10 cellular contexts compared by ENCODE assay signal in the genomic region with DNA sequence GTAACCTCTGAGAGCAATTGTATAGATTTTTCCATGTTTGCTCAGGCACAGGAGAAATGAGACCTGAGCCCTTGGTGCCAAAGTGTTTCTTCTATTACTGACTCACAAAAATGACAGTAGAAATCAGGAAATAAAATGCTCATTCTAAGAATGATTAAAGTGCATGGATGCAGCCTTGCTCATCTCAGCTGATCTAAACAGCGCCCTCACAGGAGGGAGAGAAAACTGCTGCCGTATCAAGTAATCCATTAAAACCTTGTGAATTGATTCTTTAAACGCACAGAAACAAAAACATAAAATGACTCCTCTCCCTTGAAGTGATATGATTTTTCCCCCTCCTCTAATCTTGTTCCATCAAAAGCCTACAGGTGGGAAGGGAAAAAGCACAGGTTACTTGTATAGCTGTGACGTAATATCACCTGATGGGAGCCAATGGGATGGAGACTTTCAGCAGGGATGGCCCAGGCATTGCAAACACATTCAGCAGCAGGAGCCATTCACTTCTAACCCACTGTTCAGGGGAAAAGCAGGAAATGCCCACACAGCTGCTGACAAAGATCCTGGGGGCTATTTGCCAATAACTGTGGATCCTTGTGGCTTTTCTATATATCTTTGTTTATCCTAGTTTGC.
DNase-seq lines count a peak whose midpoint lies in the region; ATAC-seq and TF ChIP-seq lines count a peak whose summit lies in the region.
"Had no signal": no experiment of that assay in that cellular context is flagged by ENCODE, and none has a peak within 500 bp of the region (broad histone marks: within the 10 kb centered on the region; RNA-seq: fewer than 3 reads in every experiment).

No MANE protein-coding gene starts in this region.

- no peak for TF ChIP-seq EP300 in transverse colon (IDR thresholded peaks at IDR 0.05; ENCODE audit: low read depth)

- no peaks in the 10 kb centered on the region for H3K36me3 ChIP-seq in A673 (ENCODE audit: insufficient read depth, low read length, poor library complexity, severe bottlenecking)
- H3K36me3 ChIP-seq in transverse colon: no peaks in the 10 kb centered on the region

- POLR2A ChIA-PET in A673 (lab: Charles Lee; ENCODE audit: low non-redundant PET): no interaction called here

- H3K9me3 ChIP-seq in A673 (ENCODE audit: low read depth, low read length, poor library complexity, severe bottlenecking): no peaks in the 10 kb centered on the region
- no peaks in the 10 kb centered on the region for H3K9me3 ChIP-seq in transverse colon

- TF ChIP-seq CTCF in A673 (conservative IDR thresholded peaks at IDR 0.05; ENCODE audit: low read depth, low read length): peak; percentile 77
- peak; percentile 58 for TF ChIP-seq CTCF in GM12872 (IDR thresholded peaks at IDR 0.05; ENCODE audit: insufficient read depth, low read depth, low read length)
- peak; percentile 53 for TF ChIP-seq CTCF in fibroblast of pulmonary artery (IDR thresholded peaks at IDR 0.05; ENCODE audit: low read length, missing control alignments)
- TF ChIP-seq CTCF in transverse colon (IDR thresholded peaks at IDR 0.05): no peak

- DNase-seq in A673 (ENCODE audit: low spot score) (peak; percentile 35), OCI-M1 (lab: John Stamatoyannopoulos, UW) (peak; percentile 14), fibroblast of pulmonary artery (ENCODE audit: low read depth) (no peak), globus pallidus (ENCODE audit: low spot score) (no peak), activated T-cell treated with anti-CD3 and anti-CD28 coated beads for 4 hours (no peak), transverse colon (no peak)
- DNase-seq: NCI-H2107 had no signal

- H3K27ac ChIP-seq in A673 (ENCODE audit: low read depth, low read length, poor library complexity, severe bottlenecking) (no peak overlapping the region), transverse colon (no peak overlapping the region)

- H3K27me3 ChIP-seq in A673 (replicated peaks; ENCODE audit: insufficient read depth, low read depth, low read length, poor library complexity) (no peaks in the 10 kb centered on the region), transverse colon (no peaks in the 10 kb centered on the region)

- TF ChIP-seq POLR2A in transverse colon (IDR thresholded peaks at IDR 0.05): no peak

- CTCF ChIA-PET in A673 (lab: Charles Lee): no interaction called here

- in situ Hi-C loops in transverse colon (cut with MboI; ENCODE audit: low pct_ligation_motif_present in 1 of 4, low pct_unique_long_range_greater_than_20kb in 1 of 4, low sequenced_read_pairs in 3 of 4): no loop called here

- ATAC-seq in GM19328 (IDR thresholded peaks at IDR 0.05; ENCODE audit: unreplicated experiment): no peak
- ATAC-seq: esophagus mucosa had no signal

- H3K4me3 ChIP-seq in A673 (ENCODE audit: low read depth, low read length, poor library complexity, severe bottlenecking) (no peak overlapping the region), fibroblast of pulmonary artery (replicated peaks; ENCODE audit: low read depth, low read length) (no peak overlapping the region), transverse colon (no peak overlapping the region)

- H3K4me1 ChIP-seq in A673 (ENCODE audit: insufficient read depth, low read length, poor library complexity, severe bottlenecking) (no peaks in the 10 kb centered on the region), transverse colon (no peaks in the 10 kb centered on the region)

- BruUV-seq in A673 (replicated peaks; lab: Mats Ljungman, UMichigan): no TSS peak

- intact Hi-C loops in A673 (cut with micrococcal nuclease; ENCODE audit: unreplicated experiment): no loop called here
- intact Hi-C loops in transverse colon (cut with DNase I; ENCODE audit: low total_unique reads): no loop called here

- 78 to 87% methylated on average over 4 of the region's 4 CpGs for WGBS in transverse colon (ENCODE audit: low coverage in 1 of 2), 2 donors

Comparison
In these comparisons a context has a peak if more than half of its experiments do, and no peak if none do; other contexts are left out.
1. DNase-seq: peak in A673 (single experiment) and OCI-M1 (single experiment); none in fibroblast of pulmonary artery (single experiment), globus pallidus (single experiment), activated T-cell treated with anti-CD3 and anti-CD28 coated beads for 4 hours (single experiment) and transverse colon (single experiment).
2. CTCF ChIP-seq: peak in A673 (single experiment), GM12872 (single experiment) and fibroblast of pulmonary artery (single experiment); none in transverse colon (0 of 5).